Comparison of ENCODE assay signal across 23 cellular contexts in the genomic region with DNA sequence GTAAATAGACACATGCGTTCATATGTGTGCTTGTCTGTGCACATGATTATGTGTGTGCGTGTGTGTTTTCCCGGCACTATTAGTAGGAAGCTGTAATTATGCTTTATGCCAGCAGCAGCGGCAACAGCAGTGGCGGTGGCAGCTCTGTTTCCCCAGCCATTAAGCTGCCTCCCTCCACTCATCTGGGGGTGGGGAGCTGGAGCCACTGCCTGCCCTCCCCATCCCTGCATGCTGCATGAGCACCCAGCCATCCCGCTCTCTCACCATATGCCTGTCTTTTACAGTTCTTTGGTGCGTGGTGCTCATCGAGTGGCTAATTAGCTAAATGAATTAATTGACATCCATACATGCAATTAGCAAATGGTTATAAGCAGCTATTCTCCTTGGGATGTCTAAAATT. TPM values are rescaled to one million over a fixed set of nuclear protein-coding genes. Genes with fewer than 3 reads are reported as not detected.
A peak's percentile ranks its signal among the peaks of the same experiment; 100 is the strongest.
DNase-seq lines count a peak whose midpoint lies in the region; ATAC-seq and TF ChIP-seq lines count a peak whose summit lies in the region.
"Had no signal": no experiment of that assay in that cellular context is flagged by ENCODE, and none has a peak within 500 bp of the region (broad histone marks: within the 10 kb centered on the region; RNA-seq: fewer than 3 reads in every experiment).

No MANE protein-coding gene starts in this region.

- no peak overlapping the region for H3K4me3 Mint-ChIP-seq in endodermal cell
- H3K4me3 Mint-ChIP-seq: CD14-positive monocyte had no signal

- 86 to 94% methylated on average over 5 to 8 of the region's 8 CpGs for WGBS in endodermal cell (ENCODE audit: insufficient coverage in 1 of 2, insufficient read length in 1 of 2), 2 experiments

- no peak overlapping the region for H3K9ac ChIP-seq in endodermal cell (ENCODE audit: extremely low read depth, low read length, poor library complexity, severe bottlenecking)

- H3K4me3 ChIP-seq in endodermal cell (ENCODE audit: low read length): no peak overlapping the region

- peak; percentile 21 for DNase-seq in DMS 273 (lab: John Stamatoyannopoulos, UW; ENCODE audit: unreplicated experiment)
- DNase-seq in DMS 273 treated with DMSO at 0.1 percent for 48 hours (lab: John Stamatoyannopoulos, UW): no peak
- DNase-seq in Ammon's horn (ENCODE audit: low spot score): peak; percentile 59
- DNase-seq in NCI-H2227 treated with DMSO at 0.1 percent for 48 hours (lab: John Stamatoyannopoulos, UW): peak; percentile 50
- peak; percentile 35 for DNase-seq in endodermal cell
- no peak for DNase-seq in KBM-7
- DNase-seq: AML-193, DMS153, GDM1, GOT3, KG1, NCI-H1436, NCI-H2081 treated with DMSO at 0.1 percent for 48 hours, NCI-H345, NCI-H526 treated with DMSO at 0.1 percent for 48 hours, SW 1271, T-helper 2 cell had no signal

- H3K27ac Mint-ChIP-seq in endodermal cell: no peak overlapping the region
- H3K27ac Mint-ChIP-seq: CD14-positive monocyte had no signal

- no peak overlapping the region for H3K27ac ChIP-seq in endodermal cell (ENCODE audit: low read depth, low read length)
- H3K27ac ChIP-seq: 22Rv1 had no signal

- TF ChIP-seq CTCF in endodermal cell (conservative IDR thresholded peaks at IDR 0.05): no peak

- H3K9me3 ChIP-seq in endodermal cell (ENCODE audit: control insufficient read depth, low read length): no peaks in the 10 kb centered on the region

- ATAC-seq in HG02970 (IDR thresholded peaks at IDR 0.05; ENCODE audit: low FRiP score, unreplicated experiment) (no peak), GM21526 (IDR thresholded peaks at IDR 0.05; ENCODE audit: low FRiP score, unreplicated experiment) (no peak)
- ATAC-seq: HepG2, Right ventricle myocardium inferior had no signal

- no peaks in the 10 kb centered on the region for H3K36me3 Mint-ChIP-seq in endodermal cell (ENCODE audit: low read depth)
- H3K36me3 Mint-ChIP-seq: CD14-positive monocyte had no signal

- no peaks in the 10 kb centered on the region for H3K4me1 Mint-ChIP-seq in endodermal cell
- H3K4me1 Mint-ChIP-seq: CD14-positive monocyte had no signal

- no peaks in the 10 kb centered on the region for H3K36me3 ChIP-seq in endodermal cell (ENCODE audit: control insufficient read depth, insufficient read depth, low read length)

- H3K4me1 ChIP-seq in endodermal cell (ENCODE audit: control insufficient read depth, insufficient read depth, low read length): no peaks in the 10 kb centered on the region

- in situ Hi-C loops in KBM-7 (cut with MboI; ENCODE audit: low pct_unique_long_range_greater_than_20kb, low sequenced_read_pairs): no loop called here

- no peaks in the 10 kb centered on the region for H3K27me3 ChIP-seq in endodermal cell (ENCODE audit: control insufficient read depth, insufficient read depth, low read length, poor library complexity, severe bottlenecking)

- no peaks in the 10 kb centered on the region for H3K27me3 Mint-ChIP-seq in endodermal cell (ENCODE audit: insufficient read depth)

- no peaks in the 10 kb centered on the region for H3K9me3 Mint-ChIP-seq in endodermal cell

RNA-seq across cellular contexts. Expression of a gene that starts 30.5 kb away (rescaled TPM):
- 1 to 10 TPM; 5.6 to 6.0 TPM for total RNA-seq in endodermal cell
- 1.5 TPM for polyA plus RNA-seq in endodermal cell (2013, experiment 1 of 2)
- 1.2 TPM for polyA plus RNA-seq in endodermal cell (2013, experiment 2 of 2)

Comparison
In these comparisons a context has a peak if more than half of its experiments do, and no peak if none do; other contexts are left out.
1. DNase-seq: peak in DMS 273 (single experiment), Ammon's horn (single experiment), NCI-H2227 treated with DMSO at 0.1 percent for 48 hours (single experiment) and endodermal cell (single experiment); none in DMS 273 treated with DMSO at 0.1 percent for 48 hours (single experiment) and KBM-7 (single experiment).